26 cellular contexts compared by ENCODE assay signal in genomic region chr14:53626771-53627170, GRCh38.
"Had no signal": no experiment of that assay in that cellular context is flagged by ENCODE, and none has a peak within 500 bp of the region (broad histone marks: within the 10 kb centered on the region; RNA-seq: fewer than 3 reads in every experiment).

No MANE protein-coding gene starts in this region.

- H3K36me3 ChIP-seq: heart right ventricle, left lung, lower lobe of right lung, neural progenitor cell, ovary, suprapubic skin, thoracic aorta, tibial artery, upper lobe of right lung had no signal

- H3K9me3 ChIP-seq: heart right ventricle, left lung, lower lobe of right lung, ovary, suprapubic skin, thoracic aorta, tibial artery, upper lobe of right lung had no signal

- ATAC-seq: heart right ventricle; left colon; left lung; lower lobe of right lung; natural killer cell; right cardiac atrium; sciatic nerve; stimulated activated effector memory CD8-positive, alpha-beta T cell treated with anti-CD3 and anti-CD28 coated beads, Interleukin-12 subunit alpha, Interleukin-12 subunit beta, amount 100 ng/mL, for 72 hours; upper lobe of right lung had no signal

- H3K27ac ChIP-seq: heart right ventricle, hepatocyte, left lung, lower lobe of right lung, neural progenitor cell, ovary, skin epidermis, suprapubic skin, thoracic aorta, tibial artery, upper lobe of right lung had no signal

- H2AFZ ChIP-seq: hepatocyte, neural progenitor cell had no signal

- H3K27me3 ChIP-seq: hepatocyte, left lung, neural progenitor cell, ovary, tibial artery, upper lobe of right lung had no signal

- H3K9ac ChIP-seq: neural progenitor cell had no signal

- H3K4me1 ChIP-seq: left lung, lower lobe of right lung, neural progenitor cell, suprapubic skin, tibial artery had no signal

- H3K4me2 ChIP-seq: hepatocyte, neural progenitor cell had no signal

- H3K4me3 ChIP-seq: heart right ventricle, hepatocyte, left lung, lower lobe of right lung, neural progenitor cell, ovary, skin epidermis, suprapubic skin, thoracic aorta, tibial artery, upper lobe of right lung had no signal

- H3K79me2 ChIP-seq: hepatocyte had no signal

- DNase-seq: heart right ventricle; islet precursor cell; left colon; left lung; lower lobe of right lung; mammary epithelial cell; mesenchymal stem cell; naive B cell; natural killer cell; nephron progenitor cell; ovary; retina; right cardiac atrium; stimulated activated CD4-positive, alpha-beta T cell treated with anti-CD3 and anti-CD28 coated beads, Interleukin-4, amount 100 ng/mL, for 24 hours; stimulated activated naive CD4-positive, alpha-beta T cell; tibial artery; trophoblast cell; upper lobe of right lung had no signal

- FAIRE-seq: urothelium cell line had no signal
